In genomic region chr22:24270556-24271405, GRCh38 we compare ENCODE assay signal across 1 cellular context.
TF ChIP-seq lines count a peak whose summit lies in the region.

SPECC1L (plus strand) TSS chr22:24270831; CDS start chr22:24302232, 31,401 bp downstream.

TF ChIP-seq in HepG2, 621 proteins besides CTCF, POLR2A, EP300 and RAD21 (continued from another document and continues in another):
- TF ChIP-seq NR3C1 (CRISPR knock-in tag; IDR thresholded peaks at IDR 0.05) (no peak), ZNF335 (CRISPR knock-in tag; IDR thresholded peaks at IDR 0.05) (no peak; the same call in none of the 2 replicates), THRA (CRISPR knock-in tag; IDR thresholded peaks at IDR 0.05; ENCODE audit: borderline replicate concordance) (0 out of 2 replicates have a peak, but pooled peaks have one; percentile 8), KIAA2018 (CRISPR knock-in tag; IDR thresholded peaks at IDR 0.05; ENCODE audit: borderline replicate concordance) (peak; percentile 83; the same call in 1 of the 2 replicates), RBM39 (IDR thresholded peaks at IDR 0.05; ENCODE audit: low read depth, low read length, poor library complexity, severe bottlenecking) (no peak), ZNF839 (CRISPR knock-in tag; IDR thresholded peaks at IDR 0.05; ENCODE audit: borderline replicate concordance) (no peak), BATF2 (CRISPR knock-in tag; IDR thresholded peaks at IDR 0.05) (peak; percentile 84; the same call in 1 of the 2 replicates), ZSCAN22 (CRISPR knock-in tag; IDR thresholded peaks at IDR 0.05) (peak; percentile 17; the same call in 1 of the 2 replicates), ETV6 (CRISPR knock-in tag; conservative IDR thresholded peaks at IDR 0.05) (peak; percentile 84), ATF2 (CRISPR knock-in tag; IDR thresholded peaks at IDR 0.05) (peak; percentile 46; the same call in 1 of the 2 replicates), CENPBD1 (CRISPR knock-in tag; IDR thresholded peaks at IDR 0.05; ENCODE audit: borderline replicate concordance, low read depth) (no peak), SKIL (CRISPR knock-in tag; IDR thresholded peaks at IDR 0.05; ENCODE audit: borderline replicate concordance) (peak; percentile 4; the same call in 1 of the 2 replicates), ZNF879 (CRISPR knock-in tag; IDR thresholded peaks at IDR 0.05) (peak; percentile 86), WIZ (CRISPR knock-in tag; IDR thresholded peaks at IDR 0.05) (no peak; the same call in 1 of the 2 replicates), DMTF1 (CRISPR knock-in tag; IDR thresholded peaks at IDR 0.05) (no peak), TEAD3 (CRISPR knock-in tag; optimal IDR thresholded peaks at IDR 0.05; ENCODE audit: borderline replicate concordance) (no peak), CENPT (CRISPR knock-in tag; IDR thresholded peaks at IDR 0.05; ENCODE audit: low read depth) (no peak), ZNF598 (CRISPR knock-in tag; IDR thresholded peaks at IDR 0.05; ENCODE audit: borderline replicate concordance) (peak; percentile 92), E2F1 (CRISPR knock-in tag; IDR thresholded peaks at IDR 0.05) (no peak; the same call in 1 of the 2 replicates), SIN3A (IDR thresholded peaks at IDR 0.05; ENCODE audit: borderline replicate concordance, low read depth, low read length) (peak; percentile 69; the same call in 1 of the 2 replicates), GTF3A (CRISPR knock-in tag; conservative IDR thresholded peaks at IDR 0.05) (0 out of 2 replicates have a peak, but pooled peaks have one; percentile 21), RNF219 (CRISPR knock-in tag; IDR thresholded peaks at IDR 0.05) (no peak), POLR2AphosphoS2 (IDR thresholded peaks at IDR 0.05; ENCODE audit: low read depth, low read length) (no peak), DNMT1 (CRISPR knock-in tag; IDR thresholded peaks at IDR 0.05) (peak; percentile 29), FIP1L1 (IDR thresholded peaks at IDR 0.05; ENCODE audit: borderline replicate concordance, insufficient read depth, low read depth, low read length) (no peak), CHD4 (IDR thresholded peaks at IDR 0.05; ENCODE audit: borderline replicate concordance, low read length) (no peak), TERF1 (CRISPR knock-in tag; IDR thresholded peaks at IDR 0.05) (no peak), TGIF2 (CRISPR knock-in tag; IDR thresholded peaks at IDR 0.05) (no peak), NFE2L1 (CRISPR knock-in tag; IDR thresholded peaks at IDR 0.05; ENCODE audit: borderline replicate concordance) (peak; percentile 86; the same call in 1 of the 2 replicates), ZNF652 (CRISPR knock-in tag; IDR thresholded peaks at IDR 0.05; ENCODE audit: borderline replicate concordance, low read depth) (no peak), NCOA1 (CRISPR knock-in tag; IDR thresholded peaks at IDR 0.05) (peak; percentile 52; the same call in 1 of the 2 replicates), ZFAT (CRISPR knock-in tag; conservative IDR thresholded peaks at IDR 0.05) (0 out of 2 replicates have a peak, but pooled peaks have one; percentile 34), REL (CRISPR knock-in tag; conservative IDR thresholded peaks at IDR 0.05) (0 out of 2 replicates have a peak, but pooled peaks have one; percentile 46)
